ENCODE assay signal across 34 cellular contexts in the genomic region with DNA sequence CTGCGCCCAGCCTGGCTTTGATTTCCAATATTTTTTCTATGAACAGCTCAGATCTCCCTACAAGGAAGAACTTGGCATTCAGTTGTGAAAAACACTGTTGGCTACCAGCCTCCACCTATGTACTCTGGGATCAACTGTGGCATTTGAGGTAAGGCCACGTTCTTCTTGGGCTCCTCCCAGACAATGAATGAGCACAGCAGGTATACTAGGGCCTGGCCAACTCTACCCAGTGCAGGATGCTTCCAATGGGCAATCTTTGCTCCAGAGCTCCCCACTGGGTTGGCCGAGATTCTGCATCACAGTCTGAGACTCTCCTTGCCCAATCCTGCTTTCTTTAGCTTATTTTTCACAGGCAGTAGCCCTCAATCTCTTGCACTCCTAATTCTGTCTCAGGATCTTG.
"Had no signal": no experiment of that assay in that cellular context is flagged by ENCODE, and none has a peak within 500 bp of the region (broad histone marks: within the 10 kb centered on the region; RNA-seq: fewer than 3 reads in every experiment).

No MANE protein-coding gene starts in this region.

- H3K4me1 ChIP-seq: Peyer's patch had no signal

- ATAC-seq: activated CD8-positive, alpha-beta memory T cell treated with anti-CD3 and anti-CD28 coated beads, Interleukin-2, amount 10 ng/mL, durations not matched to agents 7 days and 5 days; activated naive CD8-positive, alpha-beta T cell treated with anti-CD3 and anti-CD28 coated beads, Interleukin-2, amount 50 U/mL, for 24 hours; PC-3; SK-N-SH treated with all-trans-retinoic acid at 6 μM for 48 hours had no signal

- H3K4me3 ChIP-seq: MG63, Peyer's patch had no signal

- H3K9me3 ChIP-seq: Peyer's patch had no signal

- H3K27me3 ChIP-seq: MG63, Peyer's patch had no signal

- DNase-seq: activated CD4-positive, alpha-beta memory T cell treated with anti-CD3 and anti-CD28 coated beads, Interleukin-2, amount 10 ng/mL, durations not matched to agents 7 days and 5 days; activated CD4-positive, alpha-beta T cell treated with anti-CD3 and anti-CD28 coated beads for 1 hour; activated CD4-positive, alpha-beta T cell treated with anti-CD3 and anti-CD28 coated beads for 48 hours; activated CD4-positive, CD25-positive, alpha-beta regulatory T cell; activated CD8-positive, alpha-beta memory T cell treated with anti-CD3 and anti-CD28 coated beads for 24 hours; activated CD8-positive, alpha-beta memory T cell treated with anti-CD3 and anti-CD28 coated beads, Interleukin-2, amount 10 ng/mL, durations not matched to agents 7 days and 5 days; activated CD8-positive, alpha-beta memory T cell treated with anti-CD3 and anti-CD28 coated beads, Interleukin-2, amount 50 U/mL, for 48 hours; activated effector memory CD4-positive, alpha-beta T cell treated with Interleukin-2 at 50 U/mL for 16 hours; activated naive CD4-positive, alpha-beta T cell treated with anti-CD3 and anti-CD28 coated beads, Interleukin-2, amount 10 ng/mL, durations not matched to agents 7 days and 5 days; activated naive CD8-positive, alpha-beta T cell treated with anti-CD3 and anti-CD28 coated beads, Interleukin-2, amount 50 U/mL, for 24 hours; activated T-cell treated with anti-CD3 and anti-CD28 coated beads, Interleukin-2, amount 50 U/mL, for 48 hours; anterior cingulate cortex; central memory CD4-positive, alpha-beta T cell; Karpas-422; MG63; NCI-H1048; NCI-H1105 treated with DMSO at 0.1 percent for 48 hours; NCI-H1436; NCI-H1694; NCI-H1930; NCI-H2081 treated with DMSO at 0.1 percent for 48 hours; NCI-H345; NCI-H526; NCI-H748 treated with DMSO at 0.1 percent for 48 hours; NK-92 treated with Interleukin-12 subunit alpha and Interleukin-12 subunit beta, amount 100 ng/mL, for 24 hours; PC-3; Peyer's patch; RPMI8226; SIG-M5; T-helper 1 cell; T-helper 2 cell; T-helper 9 cell had no signal

- H3K27ac ChIP-seq: Peyer's patch, VCaP had no signal
